In genomic region chr3:11637901-11638668, GRCh38 we compare ENCODE assay signal across 8 cellular contexts. TPM values are rescaled to one million over a fixed set of nuclear protein-coding genes. Genes with fewer than 3 reads are reported as not detected.
DNase-seq lines count a peak whose midpoint lies in the region; ATAC-seq lines count a peak whose summit lies in the region.
"Had no signal": no experiment of that assay in that cellular context is flagged by ENCODE, and none has a peak within 500 bp of the region (broad histone marks: within the 10 kb centered on the region; RNA-seq: fewer than 3 reads in every experiment).

No MANE protein-coding gene starts in this region.

- peak; percentile 19 for DNase-seq in LHCN-M2 (ENCODE audit: low read depth)
- peak; percentile 76 for DNase-seq in adipocyte (ENCODE audit: low read depth)
- DNase-seq in islet precursor cell: peak; percentile 58
- DNase-seq in substantia nigra (lab: John Stamatoyannopoulos, UW): no peak
- DNase-seq in KBM-7: no peak
- DNase-seq: activated naive CD4-positive, alpha-beta T cell treated with anti-CD3 and anti-CD28 coated beads, Interleukin-2, amount 10 ng/mL, durations not matched to agents 7 days and 5 days had no signal

- ATAC-seq in HG03442 (IDR thresholded peaks at IDR 0.05; ENCODE audit: unreplicated experiment) (no peak), GM18870 (IDR thresholded peaks at IDR 0.05; ENCODE audit: unreplicated experiment) (no peak)

- peak overlapping the region; percentile 66 for H3K9ac ChIP-seq in adipocyte (ENCODE audit: low read length)

- H3K9me3 ChIP-seq in adipocyte (ENCODE audit: control insufficient read depth, low read length): no peaks in the 10 kb centered on the region

- peak overlapping the region; percentile 73 for H3K4me3 ChIP-seq in adipocyte (ENCODE audit: low read length)

- H3K4me1 ChIP-seq in adipocyte (ENCODE audit: control insufficient read depth, insufficient read depth, low read length): peaks cover 61% of the 10 kb centered on the region

- peak overlapping the region; percentile 28 for H3K27ac ChIP-seq in substantia nigra (ENCODE audit: low read depth, low read length, poor library complexity, severe bottlenecking)

- in situ Hi-C loops in KBM-7 (cut with MboI; ENCODE audit: low pct_unique_long_range_greater_than_20kb, low sequenced_read_pairs): no loop called here

- H3K27me3 ChIP-seq in adipocyte (replicated peaks; ENCODE audit: control insufficient read depth, insufficient read depth, low read length): no peaks in the 10 kb centered on the region

- no peaks in the 10 kb centered on the region for H3K36me3 ChIP-seq in adipocyte (ENCODE audit: control insufficient read depth, insufficient read depth, low read length, severe bottlenecking)

RNA-seq across cellular contexts. Expression of gene VGLL4, which starts 5.6 kb away (rescaled TPM):
- 65.8 and 66.5 TPM in 2 replicates for total RNA-seq in LHCN-M2 (2014; rRNA removed)
- polyA plus RNA-seq in LHCN-M2 (2012): 20.0 TPM

Comparison
In these comparisons a context has a peak if more than half of its experiments do, and no peak if none do; other contexts are left out.
1. DNase-seq: peak in LHCN-M2 (single experiment), adipocyte (single experiment) and islet precursor cell (single experiment); none in substantia nigra (0 of 49) and KBM-7 (single experiment).